Comparison of ENCODE assay signal across 8 cellular contexts in the genomic region with DNA sequence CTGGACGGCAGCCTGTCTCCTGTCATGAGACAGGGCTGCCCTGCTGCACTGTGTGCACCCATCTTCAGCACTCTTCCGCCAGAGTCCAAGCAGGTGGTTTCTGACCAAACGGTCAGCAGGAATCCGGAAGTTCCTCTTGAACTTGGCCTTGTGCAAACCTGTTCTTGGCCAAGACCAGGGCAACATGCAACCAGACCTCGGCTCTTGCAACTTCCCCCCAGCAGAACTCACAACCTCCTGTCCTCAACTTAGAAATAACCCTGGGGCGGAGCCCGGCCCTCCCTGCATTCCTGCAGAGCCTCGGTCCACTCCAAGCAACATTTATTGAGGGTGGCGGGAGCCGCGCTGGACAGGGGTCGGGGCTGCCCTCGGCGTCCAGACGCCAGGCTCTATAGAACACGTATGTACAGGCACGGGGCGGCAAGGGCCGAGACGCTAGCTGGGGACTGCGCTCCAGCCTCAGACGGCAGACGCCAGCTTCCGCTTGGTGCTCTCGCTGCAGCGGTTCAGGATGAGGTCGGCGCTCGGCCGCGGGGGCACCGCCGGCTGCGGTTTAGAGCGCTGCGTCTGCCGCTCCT.
A peak's percentile ranks its signal among the peaks of the same experiment; 100 is the strongest.
DNase-seq lines count a peak whose midpoint lies in the region; ATAC-seq and TF ChIP-seq lines count a peak whose summit lies in the region.
"Not testable (repeated sequence)": the region's sequence is repeated elsewhere in the genome, so short reads cannot be mapped to it uniquely, and the experiment has no call there.

No MANE protein-coding gene starts in this region.

- not testable (repeated sequence) for H3K4me1 Mint-ChIP-seq in GM23338; activated CD4-positive, alpha-beta memory T cell treated with anti-CD3 and anti-CD28 coated beads, Interleukin-2, amount 10 ng/mL, durations not matched to agents 7 days and 5 days; brain; natural killer cell

- not testable (repeated sequence) for H3K79me2 ChIP-seq in GM23338 (replicated peaks; ENCODE audit: insufficient read depth)

- peak overlapping the region; percentile 64; the same call in 2 of the 3 replicates for H3K4me3 Mint-ChIP-seq in GM23338
- peak overlapping the region; percentile 32 for H3K4me3 Mint-ChIP-seq in activated CD4-positive, alpha-beta memory T cell treated with anti-CD3 and anti-CD28 coated beads, Interleukin-2, amount 10 ng/mL, durations not matched to agents 7 days and 5 days
- peak overlapping the region; percentile 72 to 79 (median 74) for H3K4me3 Mint-ChIP-seq in brain
- peak overlapping the region; percentile 45 for H3K4me3 Mint-ChIP-seq in natural killer cell

- intact Hi-C loops in Right ventricle myocardium superior (cut with DNase I); natural killer cell (cut with micrococcal nuclease): not testable (repeated sequence)

- not testable (repeated sequence) for H3K9me3 ChIP-seq in MG63

- DNase-seq in AG09309 (ENCODE audit: low read depth); GM23338 (ENCODE audit: low spot score); natural killer cell: not testable (repeated sequence)
- DNase-seq in MG63 = peak; percentile 38
- DNase-seq in activated CD4-positive, alpha-beta memory T cell treated with anti-CD3 and anti-CD28 coated beads, Interleukin-2, amount 10 ng/mL, durations not matched to agents 7 days and 5 days = peak; percentile 40
- peak; percentile 78 for DNase-seq in Right ventricle myocardium superior
- peak; percentile 17 for DNase-seq in stimulated activated CD4-positive, alpha-beta T cell treated with anti-CD3 and anti-CD28 coated beads, Interleukin-4, amount 100 ng/mL, for 1 hour

- H3K27me3 Mint-ChIP-seq in GM23338 (ENCODE audit: insufficient read depth, low read depth, poor library complexity); activated CD4-positive, alpha-beta memory T cell treated with anti-CD3 and anti-CD28 coated beads, Interleukin-2, amount 10 ng/mL, durations not matched to agents 7 days and 5 days; brain; natural killer cell (ENCODE audit: low read depth in 2 of 2): not testable (repeated sequence)

- not testable (repeated sequence) for ATAC-seq in GM23338; Right ventricle myocardium superior (ENCODE audit: poor library complexity)
- ATAC-seq in natural killer cell = peak in 1 of 3 donors; percentile 15

- H3K27ac ChIP-seq in GM23338 (ENCODE audit: low read depth) = not testable (repeated sequence)

- not testable (repeated sequence) for H3K27me3 ChIP-seq in GM23338 (ENCODE audit: insufficient read depth); MG63

- H3F3A ChIP-seq in GM23338 (replicated peaks; ENCODE audit: low read depth) = not testable (repeated sequence)

- peak overlapping the region; percentile 26 for H3K4me3 ChIP-seq in AG09309 (ENCODE audit: control insufficient read depth, low read depth, low read length)
- peak overlapping the region; percentile 50; the same call in 1 of the 2 replicates for H3K4me3 ChIP-seq in GM23338
- H3K4me3 ChIP-seq in MG63 = not testable (repeated sequence)

- not testable (repeated sequence) for H3K36me3 Mint-ChIP-seq in GM23338 (ENCODE audit: low read depth); activated CD4-positive, alpha-beta memory T cell treated with anti-CD3 and anti-CD28 coated beads, Interleukin-2, amount 10 ng/mL, durations not matched to agents 7 days and 5 days (ENCODE audit: low read depth); brain; natural killer cell

- peak overlapping the region; percentile 79 for H3K4me2 ChIP-seq in GM23338

- H4K20me1 ChIP-seq in GM23338 (replicated peaks; ENCODE audit: insufficient read depth) = not testable (repeated sequence)

- H3K36me3 ChIP-seq in GM23338 (ENCODE audit: insufficient read depth); MG63: not testable (repeated sequence)

- POLR2A ChIA-PET in activated CD4-positive, alpha-beta memory T cell treated with anti-CD3 and anti-CD28 coated beads, Interleukin-2, amount 10 ng/mL, durations not matched to agents 7 days and 5 days (lab: Charles Lee) = not testable (repeated sequence)

- TF ChIP-seq CTCF in AG09309 (IDR thresholded peaks at IDR 0.05; ENCODE audit: control insufficient read depth, insufficient read depth, low read depth, low read length, missing control alignments); GM23338 (conservative IDR thresholded peaks at IDR 0.05; ENCODE audit: low read depth in 2 of 2); brain (conservative IDR thresholded peaks at IDR 0.05); natural killer cell (IDR thresholded peaks at IDR 0.05): not testable (repeated sequence)

- not testable (repeated sequence) for H2AFZ ChIP-seq in GM23338

- H3K27ac Mint-ChIP-seq in GM23338; activated CD4-positive, alpha-beta memory T cell treated with anti-CD3 and anti-CD28 coated beads, Interleukin-2, amount 10 ng/mL, durations not matched to agents 7 days and 5 days; brain: not testable (repeated sequence)
- H3K27ac Mint-ChIP-seq in natural killer cell = peak overlapping the region; percentile 42 to 67

- not testable (repeated sequence) for H3K9me2 ChIP-seq in GM23338 (ENCODE audit: insufficient read depth)

- not testable (repeated sequence) for H3K9me3 Mint-ChIP-seq in GM23338; activated CD4-positive, alpha-beta memory T cell treated with anti-CD3 and anti-CD28 coated beads, Interleukin-2, amount 10 ng/mL, durations not matched to agents 7 days and 5 days; brain; natural killer cell

- H3K4me1 ChIP-seq in GM23338 (ENCODE audit: insufficient read depth) = not testable (repeated sequence)

- CTCF ChIA-PET in activated CD4-positive, alpha-beta memory T cell treated with anti-CD3 and anti-CD28 coated beads, Interleukin-2, amount 10 ng/mL, durations not matched to agents 7 days and 5 days (lab: Charles Lee) = not testable (repeated sequence)
